ENCODE assay signal across 17 cellular contexts in genomic region chr10:35219906-35220890, GRCh38.
DNase-seq lines count a peak whose midpoint lies in the region; ATAC-seq, FAIRE-seq and TF ChIP-seq lines count a peak whose summit lies in the region.
"Had no signal": no experiment of that assay in that cellular context is flagged by ENCODE, and none has a peak within 500 bp of the region (broad histone marks: within the 10 kb centered on the region; RNA-seq: fewer than 3 reads in every experiment).

No MANE protein-coding gene starts in this region.

- H3K79me2 ChIP-seq in K562 (ENCODE audit: control insufficient read depth, insufficient read depth, low read length), result no peaks in the 10 kb centered on the region

- H3K27ac ChIP-seq in K562 (ENCODE audit: extremely low read depth, low read depth, low read length) (no peak overlapping the region), testis (no peak overlapping the region), esophagus muscularis mucosa (replicated peaks in 1 of 4) (no peak overlapping the region)
- H3K27ac ChIP-seq: colonic mucosa, epithelial cell of prostate, KMS-11 had no signal

- H3K27ac Mint-ChIP-seq in activated CD4-positive, alpha-beta T cell treated with anti-CD3 and anti-CD28 coated beads for 36 hours, result peak overlapping the region; percentile 37
- H3K27ac Mint-ChIP-seq in natural killer cell treated with Interleukin-12 subunit alpha and Interleukin-12 subunit beta and Interleukin-15 and Interleukin-18, amount 100 ng/mL, for 72 hours, result peak overlapping the region; percentile 39 to 67
- H3K27ac Mint-ChIP-seq: CD4-positive, alpha-beta T cell; HFFc6 had no signal

- peaks cover 52% of the 10 kb centered on the region for H3K4me1 Mint-ChIP-seq in activated CD4-positive, alpha-beta T cell treated with anti-CD3 and anti-CD28 coated beads for 36 hours
- peaks cover 25 to 26% of the 10 kb centered on the region in 2 donors for H3K4me1 Mint-ChIP-seq in natural killer cell treated with Interleukin-12 subunit alpha and Interleukin-12 subunit beta and Interleukin-15 and Interleukin-18, amount 100 ng/mL, for 72 hours (ENCODE audit: low read depth in 2 of 2)

- no peaks in the 10 kb centered on the region for H4K20me1 ChIP-seq in K562 (replicated peaks; ENCODE audit: control insufficient read depth, insufficient read depth, low read length)

- peak overlapping the region; percentile 7; the same call in 1 of the 2 replicates for H2AFZ ChIP-seq in K562 (ENCODE audit: low read depth, low read length)

- H3K9ac ChIP-seq in K562 (ENCODE audit: insufficient read depth in 1 of 2, low read depth in 2 of 2, low read length in 2 of 2), result no peak overlapping the region
- H3K9ac ChIP-seq: KMS-11 had no signal

- intact Hi-C loops in activated CD4-positive, alpha-beta T cell treated with anti-CD3 and anti-CD28 coated beads for 36 hours (cut with DNase I, micrococcal nuclease), result loop anchor here (1.0 to 10.0 kb wide), 4 partner anchors 71 to 565 kb away; no protein-coding TSS in a partner anchor
- intact Hi-C loops in K562 (cut with micrococcal nuclease), result loop anchor here (2.0 kb wide), 2 partner anchors 225 to 553 kb away; no protein-coding TSS in a partner anchor
- intact Hi-C loops in testis (cut with DNase I; ENCODE audit: low total_unique reads), result no loop called here
- intact Hi-C loops in esophagus muscularis mucosa (cut with DNase I), result loop anchor here (2.0 kb wide), 1 partner anchor 99 kb away; no protein-coding TSS in a partner anchor

- in situ Hi-C loops in K562 (cut with MboI), result loop anchor here (5.0 kb wide), 1 partner anchor 98 kb away; no protein-coding TSS in a partner anchor

- no peak for TF ChIP-seq CTCF in K562 (IDR thresholded peaks at IDR 0.05 in 2 of 3, conservative IDR thresholded peaks at IDR 0.05 in 1 of 3; ENCODE audit: insufficient read depth in 2 of 3, low read depth in 1 of 3, low read length in 3 of 3)
- no peak for TF ChIP-seq CTCF in testis (IDR thresholded peaks at IDR 0.05)
- TF ChIP-seq CTCF in esophagus muscularis mucosa (IDR thresholded peaks at IDR 0.05), result no peak

- no peaks in the 10 kb centered on the region for H3K9me3 Mint-ChIP-seq in activated CD4-positive, alpha-beta T cell treated with anti-CD3 and anti-CD28 coated beads for 36 hours (ENCODE audit: low read depth)
- no peaks in the 10 kb centered on the region for H3K9me3 Mint-ChIP-seq in natural killer cell treated with Interleukin-12 subunit alpha and Interleukin-12 subunit beta and Interleukin-15 and Interleukin-18, amount 100 ng/mL, for 72 hours
- H3K9me3 Mint-ChIP-seq: CD4-positive, alpha-beta T cell; HFFc6 had no signal

- TF ChIP-seq POLR2A in K562 (conservative IDR thresholded peaks at IDR 0.05) (no peak), testis (IDR thresholded peaks at IDR 0.05) (no peak), esophagus muscularis mucosa (IDR thresholded peaks at IDR 0.05; ENCODE audit: low read depth) (no peak)

- no peak overlapping the region for H3K4me3 Mint-ChIP-seq in activated CD4-positive, alpha-beta T cell treated with anti-CD3 and anti-CD28 coated beads for 36 hours
- H3K4me3 Mint-ChIP-seq in natural killer cell treated with Interleukin-12 subunit alpha and Interleukin-12 subunit beta and Interleukin-15 and Interleukin-18, amount 100 ng/mL, for 72 hours, result no peak overlapping the region
- H3K4me3 Mint-ChIP-seq: CD4-positive, alpha-beta T cell; HFFc6 had no signal

- no peak for DNase-seq in activated CD4-positive, alpha-beta T cell treated with anti-CD3 and anti-CD28 coated beads for 36 hours
- no peak for DNase-seq in activated CD4-positive, alpha-beta T cell treated with anti-CD3 and anti-CD28 coated beads for 1 hour
- DNase-seq in NCI-H82 treated with DMSO at 0.1 percent for 48 hours (lab: John Stamatoyannopoulos, UW; ENCODE audit: unreplicated experiment), result peak; percentile 53
- no peak for DNase-seq in K562 (ENCODE audit: extremely low read depth in 1 of 4, low spot score in 3 of 4)
- no peak for DNase-seq in natural killer cell treated with Interleukin-12 subunit alpha and Interleukin-12 subunit beta and Interleukin-15 and Interleukin-18, amount 100 ng/mL, for 72 hours (ENCODE audit: low spot score)
- DNase-seq in testis, result no peak
- DNase-seq in esophagus muscularis mucosa (ENCODE audit: extremely low spot score), result no peak
- DNase-seq: CD4-positive, alpha-beta T cell; colonic mucosa; EL; HFFc6; left cardiac atrium; NCI-H1105 treated with DMSO at 0.1 percent for 48 hours; SIG-M5 had no signal

- POLR2A ChIA-PET in activated CD4-positive, alpha-beta T cell treated with anti-CD3 and anti-CD28 coated beads for 36 hours (lab: Charles Lee), result interaction anchor here (0.6 to 1.4 kb wide), 4 partner anchors 25 to 226 kb away, joined by 3 to 6 read pairs (median 4); partner anchors contain the start of gene CREM
- POLR2A ChIA-PET in K562 (lab: Yijun Ruan, JAX), result interaction anchor here (1.7 kb wide), 1 partner anchor 100 kb away, joined by 4 read pairs; no protein-coding TSS in a partner anchor

- peaks cover 2% of the 10 kb centered on the region for H3K27me3 Mint-ChIP-seq in activated CD4-positive, alpha-beta T cell treated with anti-CD3 and anti-CD28 coated beads for 36 hours
- no peaks in the 10 kb centered on the region for H3K27me3 Mint-ChIP-seq in natural killer cell treated with Interleukin-12 subunit alpha and Interleukin-12 subunit beta and Interleukin-15 and Interleukin-18, amount 100 ng/mL, for 72 hours

- no peaks in the 10 kb centered on the region for H3K36me3 ChIP-seq in K562 (ENCODE audit: control insufficient read depth, insufficient read depth, low read length)
- no peaks in the 10 kb centered on the region for H3K36me3 ChIP-seq in testis (ENCODE audit: low read depth, missing control alignments)
- H3K36me3 ChIP-seq in esophagus muscularis mucosa, result no peaks in the 10 kb centered on the region
- H3K36me3 ChIP-seq: colonic mucosa had no signal

- 47% methylated on average over 4 of the region's 4 CpGs for WGBS in K562 (ENCODE audit: insufficient coverage, low coverage, missing lambda C conversion rate)
- WGBS in testis, 2 donors, result 63 to 74% methylated on average over 4 of the region's 4 CpGs
- 74% methylated on average over 4 of the region's 4 CpGs for WGBS in esophagus muscularis mucosa

- TF ChIP-seq EP300 in K562 (IDR thresholded peaks at IDR 0.05; ENCODE audit: low read length) (no peak), esophagus muscularis mucosa (IDR thresholded peaks at IDR 0.05) (no peak)

- CTCF ChIA-PET in activated CD4-positive, alpha-beta T cell treated with anti-CD3 and anti-CD28 coated beads for 36 hours (lab: Charles Lee), result interaction anchor here (0.7 to 5.5 kb wide), 12 partner anchors 9 to 415 kb away, joined by 3 to 102 read pairs (median 4); partner anchors contain the start of gene CREM
- CTCF ChIA-PET in K562 (lab: Yijun Ruan, JAX; ENCODE audit: low intra/inter-chr PET ratio), result interaction anchor here (0.6 to 2.3 kb wide), 3 partner anchors 94 to 554 kb away, joined by 3 to 7 read pairs (median 5); partner anchors contain the start of gene CREM

- FAIRE-seq in K562 (lab: Jason Lieb, UNC), result no peak

- H3K27me3 ChIP-seq in K562 (ENCODE audit: control insufficient read depth in 2 of 2, insufficient read depth in 2 of 2, low read length in 2 of 2), result no peaks in the 10 kb centered on the region
- H3K27me3 ChIP-seq in testis, result no peaks in the 10 kb centered on the region
- H3K27me3 ChIP-seq in esophagus muscularis mucosa, result no peaks in the 10 kb centered on the region
- H3K27me3 ChIP-seq: colonic mucosa had no signal

- TF ChIP-seq RAD21 in K562 (CRISPR knock-in tag; conservative IDR thresholded peaks at IDR 0.05 in 1 of 2, IDR thresholded peaks at IDR 0.05 in 1 of 2), result no peak

- H3K4me2 ChIP-seq in K562 (ENCODE audit: insufficient read depth, low read length), result no peak overlapping the region
- H3K4me2 ChIP-seq: KMS-11 had no signal

- no peak for ATAC-seq in activated CD4-positive, alpha-beta T cell treated with anti-CD3 and anti-CD28 coated beads for 36 hours
- ATAC-seq in K562 (no peak), GM18907 (IDR thresholded peaks at IDR 0.05; ENCODE audit: unreplicated experiment) (no peak)
- ATAC-seq in natural killer cell treated with Interleukin-12 subunit alpha and Interleukin-12 subunit beta and Interleukin-15 and Interleukin-18, amount 100 ng/mL, for 72 hours, result no peak
- ATAC-seq: left cardiac atrium had no signal

- no peaks in the 10 kb centered on the region for H3K9me1 ChIP-seq in K562 (ENCODE audit: control insufficient read depth, insufficient read depth, low read length)

- no peaks in the 10 kb centered on the region for H3K4me1 ChIP-seq in K562 (replicated peaks in 1 of 2; ENCODE audit: control insufficient read depth in 2 of 2, insufficient read depth in 2 of 2, low read length in 2 of 2)
- no peaks in the 10 kb centered on the region for H3K4me1 ChIP-seq in testis
- H3K4me1 ChIP-seq in esophagus muscularis mucosa, result peaks cover 9 to 24% (median 10%) of the 10 kb centered on the region in 4 donors
- H3K4me1 ChIP-seq: colonic mucosa had no signal

- no peaks in the 10 kb centered on the region for H3K36me3 Mint-ChIP-seq in activated CD4-positive, alpha-beta T cell treated with anti-CD3 and anti-CD28 coated beads for 36 hours (ENCODE audit: low read depth)
- H3K36me3 Mint-ChIP-seq in natural killer cell treated with Interleukin-12 subunit alpha and Interleukin-12 subunit beta and Interleukin-15 and Interleukin-18, amount 100 ng/mL, for 72 hours, result no peaks in the 10 kb centered on the region

- H3K9me3 ChIP-seq in K562 (replicated peaks; ENCODE audit: control insufficient read depth, insufficient read depth, low read depth, low read length) (no peaks in the 10 kb centered on the region; the same call in 1 of the 2 replicates), testis (no peaks in the 10 kb centered on the region), esophagus muscularis mucosa (no peaks in the 10 kb centered on the region)
- H3K9me3 ChIP-seq: colonic mucosa had no signal

- H3K4me3 ChIP-seq in K562 (no peak overlapping the region), testis (no peak overlapping the region), esophagus muscularis mucosa (no peak overlapping the region)
- H3K4me3 ChIP-seq: colonic mucosa had no signal

- BruUV-seq in K562 (replicated peaks; lab: Mats Ljungman, UMichigan), result no TSS peak

TF ChIP-seq in K562, 482 proteins besides CTCF, POLR2A, EP300 and RAD21 (continues in another document):
- TF ChIP-seq EGR1 (conservative IDR thresholded peaks at IDR 0.05), result no peak
- TF ChIP-seq ZNF696 (CRISPR knock-in tag; conservative IDR thresholded peaks at IDR 0.05), result no peak
- TF ChIP-seq ETV5 (CRISPR knock-in tag; IDR thresholded peaks at IDR 0.05; ENCODE audit: low read depth), result no peak
- TF ChIP-seq POLR2G (IDR thresholded peaks at IDR 0.05; ENCODE audit: low read depth, low read length), result no peak
- TF ChIP-seq KAT2B (IDR thresholded peaks at IDR 0.05; ENCODE audit: low read depth, low read length), result no peak
